ENCODE assay signal across 1 cellular context in the genomic region with DNA sequence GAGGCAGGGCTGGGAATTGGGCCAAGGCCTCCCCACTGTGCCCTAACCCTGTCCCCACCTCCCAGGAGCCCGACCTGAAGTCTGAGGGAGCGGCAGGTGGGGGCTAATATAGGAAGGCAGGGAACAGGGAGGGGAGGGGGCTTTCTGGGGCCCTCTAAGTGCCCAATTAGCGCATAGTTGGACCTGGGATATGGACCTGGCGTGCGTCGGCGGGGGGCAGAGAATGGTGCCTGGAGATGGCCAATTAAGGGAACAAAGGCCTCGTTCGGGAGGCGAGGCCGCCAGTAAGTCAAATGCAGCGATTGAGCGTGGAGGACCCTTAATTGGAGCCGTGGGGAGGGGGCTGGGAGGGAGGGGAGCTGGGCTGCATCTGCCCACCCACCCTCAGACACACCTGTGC.
TF ChIP-seq lines count a peak whose summit lies in the region.

A gene (minus strand): TSS at position 83 of the 400 bp plus-strand sequence. CDS start 197 bp downstream, outside the sequence.

TF ChIP-seq in GM12891, 5 proteins besides CTCF, POLR2A, EP300 and RAD21:
- TF ChIP-seq SPI1 (IDR thresholded peaks at IDR 0.05; ENCODE audit: low read depth, low read length) = no peak
- TF ChIP-seq TAF1 (IDR thresholded peaks at IDR 0.05; ENCODE audit: low read depth, low read length) = no peak
- TF ChIP-seq POU2F2 (IDR thresholded peaks at IDR 0.05; ENCODE audit: low read depth, low read length) = no peak
- TF ChIP-seq PAX5 (IDR thresholded peaks at IDR 0.05; ENCODE audit: insufficient read depth, low read length, severe bottlenecking) = no peak
- TF ChIP-seq POLR2AphosphoS5 (IDR thresholded peaks at IDR 0.05; ENCODE audit: low read depth, low read length) = no peak
